ENCODE assay signal across 8 cellular contexts in the genomic region with DNA sequence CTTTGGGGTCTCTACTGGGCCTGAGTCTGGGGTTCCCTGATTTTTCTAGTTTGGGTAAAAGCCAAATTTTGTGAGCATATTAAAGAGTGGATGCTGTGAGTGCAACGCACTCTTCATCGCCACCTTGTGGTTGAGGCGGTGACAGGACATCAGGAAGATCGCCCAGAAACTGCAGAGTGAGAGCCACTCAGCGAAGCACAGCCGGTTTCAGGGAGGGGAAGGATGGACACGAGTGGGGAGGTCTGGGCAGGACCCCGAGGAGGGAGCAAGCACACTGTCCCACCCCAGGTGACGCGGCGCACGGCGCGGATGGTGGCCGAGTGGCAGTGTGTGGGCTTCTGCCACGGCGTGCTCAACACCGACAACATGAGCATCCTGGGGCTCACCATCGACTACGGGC. TPM values are rescaled to one million over a fixed set of nuclear protein-coding genes. Genes with fewer than 3 reads are reported as not detected.
DNase-seq lines count a peak whose midpoint lies in the region; ATAC-seq and TF ChIP-seq lines count a peak whose summit lies in the region.

No MANE protein-coding gene starts in this region.

- CTCF ChIA-PET in Caco-2 (lab: Charles Lee): no interaction called here
- CTCF ChIA-PET in T-cell (lab: Charles Lee): no interaction called here

- peaks cover 62% of the 10 kb centered on the region for H3K36me3 Mint-ChIP-seq in Caco-2 (ENCODE audit: insufficient read depth, unreplicated experiment)
- H3K36me3 Mint-ChIP-seq in T-cell: peaks cover 26% of the 10 kb centered on the region

- no peaks in the 10 kb centered on the region for H3K9me3 ChIP-seq in Caco-2

- ATAC-seq in T-cell (replicated peaks in 1 of 4) (peak; percentile 71 to 77 (median 73)), GM18873 (IDR thresholded peaks at IDR 0.05; ENCODE audit: low FRiP score, unreplicated experiment) (no peak), HG02870 (IDR thresholded peaks at IDR 0.05; ENCODE audit: unreplicated experiment) (no peak)

- POLR2A ChIA-PET in Caco-2 (lab: Charles Lee) (no interaction called here), T-cell (lab: Charles Lee) (no interaction called here)

- intact Hi-C loops in Caco-2 (cut with micrococcal nuclease; ENCODE audit: unreplicated experiment): loop anchor here (1.0 kb wide), 1 partner anchor 61 kb away; no protein-coding TSS in a partner anchor

- H3K27me3 Mint-ChIP-seq in Caco-2 (ENCODE audit: insufficient read depth, unreplicated experiment): no peaks in the 10 kb centered on the region
- H3K27me3 Mint-ChIP-seq in T-cell: no peaks in the 10 kb centered on the region

- no peaks in the 10 kb centered on the region for H3K27me3 ChIP-seq in Caco-2 (replicated peaks; ENCODE audit: control insufficient read depth, insufficient read depth, low read length)

- DNase-seq in Caco-2 (peak in 1 of 2 experiments; percentile 67), HPDE6-E6E7 (ENCODE audit: extremely low spot score) (peak; percentile 65), T-cell (peak; percentile 40 to 78 (median 67)), astrocyte of the cerebellum (ENCODE audit: low read depth) (peak; percentile 45), iPS-NIHi11 (ENCODE audit: low spot score) (peak; percentile 82)
- peak; percentile 58 to 66 for DNase-seq in stimulated activated CD4-positive, alpha-beta T cell treated with anti-CD3 and anti-CD28 coated beads, Interleukin-1b, Interleukin-23, amount 100 ng/mL, for 4 hours (ENCODE audit: low read depth in 2 of 2)

- H3K27ac Mint-ChIP-seq in Caco-2 (ENCODE audit: unreplicated experiment): peak overlapping the region; percentile 55
- peak overlapping the region; percentile 33 to 46 for H3K27ac Mint-ChIP-seq in T-cell

- H3K4me3 ChIP-seq in Caco-2 (ENCODE audit: low read depth, low read length): no peak overlapping the region
- no peak overlapping the region for H3K4me3 ChIP-seq in astrocyte of the cerebellum (ENCODE audit: low read depth, low read length)

- H3K9me3 Mint-ChIP-seq in Caco-2 (ENCODE audit: unreplicated experiment): no peaks in the 10 kb centered on the region
- H3K9me3 Mint-ChIP-seq in T-cell: no peaks in the 10 kb centered on the region

- H3K4me1 Mint-ChIP-seq in Caco-2 (ENCODE audit: low read depth, unreplicated experiment) (peaks cover 10% of the 10 kb centered on the region), T-cell (peaks cover 25 to 31% (median 28%) of the 10 kb centered on the region in 3 donors)

- in situ Hi-C loops in astrocyte of the cerebellum (cut with HindIII; ENCODE audit: low sequenced_read_pairs): no loop called here

- H3K4me3 Mint-ChIP-seq in Caco-2 (ENCODE audit: unreplicated experiment) (no peak overlapping the region), T-cell (no peak overlapping the region)

- no peaks in the 10 kb centered on the region for H3K4me1 ChIP-seq in Caco-2

- no TSS peak for BruUV-seq in Caco-2 (replicated peaks; lab: Mats Ljungman, UMichigan)

- H3K36me3 ChIP-seq in Caco-2 (ENCODE audit: control insufficient read depth, insufficient read depth, low read length): no peaks in the 10 kb centered on the region; the same call in 1 of the 2 replicates

- peak; percentile 82 to 86 for TF ChIP-seq CTCF in Caco-2 (IDR thresholded peaks at IDR 0.05; ENCODE audit: insufficient read depth in 1 of 2, low read depth in 1 of 2, low read length in 1 of 2, severe bottlenecking in 1 of 2, unreplicated experiment in 1 of 2)
- peak; percentile 94 for TF ChIP-seq CTCF in astrocyte of the cerebellum (IDR thresholded peaks at IDR 0.05; ENCODE audit: low read depth, low read length, missing control alignments)

RNA-seq across cellular contexts. Expression of a gene that starts 9.1 kb away (rescaled TPM):
- 29.3 and 29.5 TPM in 2 replicates for total RNA-seq in Caco-2 (2022)
- 10 to 100 TPM; 28.9 to 51.0 (median 46.1) TPM for total RNA-seq in T-cell

RNA-seq across cellular contexts. Expression of a gene that starts 24.2 kb away (rescaled TPM):
- total RNA-seq in Caco-2 (2022) (33.5 and 35.0 TPM in 2 replicates), T-cell (100 to 1,000 TPM; 116 to 213 (median 175) TPM)

RNA-seq across cellular contexts. Expression of a gene that starts 34.9 kb away (rescaled TPM):
- 29.3 and 34.2 TPM in 2 replicates for total RNA-seq in Caco-2 (2022)
- 100 to 1,000 TPM; 129 to 144 (median 132) TPM for total RNA-seq in T-cell

RNA-seq across cellular contexts. Expression of a gene that starts 39.4 kb away (rescaled TPM):
- total RNA-seq in Caco-2 (2022) (2.2 and 2.6 TPM in 2 replicates), T-cell (under 1 TPM in 3 of 5 donors, not detected in 2; 0.16 to 0.32 (median 0.26) TPM)

RNA-seq across cellular contexts. Expression of a gene that starts 41.2 kb away (rescaled TPM):
- total RNA-seq in Caco-2 (2022) (61.3 and 63.5 TPM in 2 replicates), T-cell (100 to 1,000 TPM; 101 to 152 (median 128) TPM)

Comparison
In these comparisons a context has a peak if more than half of its experiments do, and no peak if none do; other contexts are left out.
1. ATAC-seq: peak in T-cell (4 of 4); none in GM18873 (single experiment) and HG02870 (single experiment).